10 cellular contexts compared by ENCODE assay signal in the genomic region with DNA sequence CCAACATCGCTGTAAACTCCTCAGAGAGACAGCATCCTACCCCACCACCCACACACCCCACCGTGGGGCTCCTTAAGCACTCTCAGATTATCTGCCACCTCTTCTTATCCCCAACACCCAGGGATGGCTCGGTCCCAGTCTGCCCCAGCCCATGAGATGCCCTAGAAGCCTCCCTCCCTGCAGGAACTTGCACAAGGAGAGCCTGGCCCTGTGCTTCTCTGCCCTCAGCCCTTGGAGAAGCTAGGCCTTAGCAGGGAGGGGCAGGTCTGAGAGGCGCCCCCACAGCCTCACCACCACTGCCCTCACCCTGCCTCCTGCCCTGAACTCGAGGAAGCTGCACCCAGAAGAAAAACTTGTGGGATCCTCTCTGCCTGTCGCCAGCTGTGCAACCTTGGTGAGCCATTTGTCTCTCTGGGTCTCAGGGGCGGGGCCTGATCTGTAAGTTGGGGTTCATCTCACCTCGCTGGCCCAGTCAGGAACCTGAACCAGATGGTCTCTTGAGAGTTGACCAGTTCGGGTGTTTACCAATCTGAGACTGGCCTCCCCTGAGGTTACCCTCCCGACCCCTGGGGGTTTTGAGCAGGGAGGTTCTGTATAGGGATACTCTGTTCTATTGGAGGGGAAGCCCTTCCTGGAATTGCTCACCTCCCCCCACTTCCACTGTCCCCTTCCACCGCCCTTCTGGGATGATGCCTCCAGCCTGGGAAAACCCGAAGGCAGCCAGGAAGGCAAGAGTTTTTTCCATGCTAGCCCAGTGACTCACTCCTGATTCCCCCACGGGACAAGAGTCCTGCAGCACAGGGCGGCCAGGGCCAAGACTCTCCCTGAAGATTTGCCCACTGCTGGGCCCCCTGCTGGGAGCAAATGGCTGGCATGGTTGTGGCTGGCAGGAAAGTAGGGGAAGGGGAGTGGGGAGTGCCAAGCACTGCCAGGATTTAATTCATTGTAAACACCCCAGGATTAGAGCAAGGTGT. TPM values are rescaled to one million over a fixed set of nuclear protein-coding genes. Genes with fewer than 3 reads are reported as not detected.
DNase-seq lines count a peak whose midpoint lies in the region; TF ChIP-seq lines count a peak whose summit lies in the region.
"Had no signal": no experiment of that assay in that cellular context is flagged by ENCODE, and none has a peak within 500 bp of the region (broad histone marks: within the 10 kb centered on the region; RNA-seq: fewer than 3 reads in every experiment).

Gene S100A3, minus strand, starts transcription at position 537 of the 974 bp plus-strand sequence. CDS start 773 bp downstream, outside the sequence.

- no peak within 1 kb of the TSS for H2AFZ ChIP-seq in Karpas-422 (ENCODE audit: low read length)

- no peak within 1 kb of the TSS for H3K27ac Mint-ChIP-seq in endothelial cell (ENCODE audit: unreplicated experiment)
- H3K27ac Mint-ChIP-seq: memory B cell had no signal

- DNase-seq in GM04503 (ENCODE audit: low read depth) (peak; percentile 87), SW480 (ENCODE audit: low spot score) (peak; percentile 60), cardiac septum (ENCODE audit: low spot score) (peak; percentile 85), NCI-H2081 (lab: John Stamatoyannopoulos, UW) (no peak), Karpas-422 (no peak), DMS153 (lab: John Stamatoyannopoulos, UW) (no peak), endothelial cell (ENCODE audit: low spot score) (no peak)
- DNase-seq: activated B cell treated with CpG ODN at 0.5 μM for 24 hours had no signal

- H3K9ac ChIP-seq in Karpas-422 (ENCODE audit: low read length), result no peak within 1 kb of the TSS

- no peaks in the 10 kb centered on the region for H3K36me3 ChIP-seq in Karpas-422 (ENCODE audit: insufficient read depth, low read length)

- no peaks in the 10 kb centered on the region for H3K9me3 Mint-ChIP-seq in endothelial cell (ENCODE audit: unreplicated experiment)
- H3K9me3 Mint-ChIP-seq: activated B cell treated with CpG ODN at 0.5 μM for 24 hours, memory B cell had no signal

- H3K4me3 ChIP-seq in skin epidermis (no peak within 1 kb of the TSS), Karpas-422 (ENCODE audit: low read length) (no peak within 1 kb of the TSS)

- H3K27me3 Mint-ChIP-seq in endothelial cell (ENCODE audit: unreplicated experiment), result peaks cover 13% of the 10 kb centered on the region

- no peak within 1 kb of the TSS for H3K4me3 Mint-ChIP-seq in endothelial cell (ENCODE audit: unreplicated experiment)
- H3K4me3 Mint-ChIP-seq: activated B cell treated with CpG ODN at 0.5 μM for 24 hours, memory B cell had no signal

- no peaks in the 10 kb centered on the region for H3K9me3 ChIP-seq in Karpas-422 (ENCODE audit: low read length)

- H3K79me2 ChIP-seq in Karpas-422 (ENCODE audit: low read length), result no peaks in the 10 kb centered on the region

- H3K36me3 Mint-ChIP-seq in endothelial cell (ENCODE audit: low read depth, unreplicated experiment), result peaks cover 4% of the 10 kb centered on the region

- no peak within 1 kb of the TSS for H3K4me2 ChIP-seq in Karpas-422 (ENCODE audit: low read depth, low read length, poor library complexity, severe bottlenecking)

- H4K20me1 ChIP-seq in Karpas-422 (ENCODE audit: insufficient read depth, low read depth, low read length), result no peaks in the 10 kb centered on the region

- peaks cover 37% of the 10 kb centered on the region for H3K4me1 Mint-ChIP-seq in endothelial cell (ENCODE audit: unreplicated experiment)

- H3K27ac ChIP-seq in skin epidermis (peak within 1 kb of the TSS; percentile 0 to 98 (median 85)), Karpas-422 (ENCODE audit: low read length) (no peak within 1 kb of the TSS)

- H3K4me1 ChIP-seq in Karpas-422 (ENCODE audit: low read length), result peaks cover 14% of the 10 kb centered on the region

- no peaks in the 10 kb centered on the region for H3K9me2 ChIP-seq in Karpas-422 (replicated peaks; ENCODE audit: insufficient read depth, low read length)

- TF ChIP-seq CTCF in endothelial cell (IDR thresholded peaks at IDR 0.05; ENCODE audit: unreplicated experiment), result no peak

- intact Hi-C loops in cardiac septum (cut with DNase I), result no loop called here

- no peaks in the 10 kb centered on the region for H3K27me3 ChIP-seq in Karpas-422 (ENCODE audit: low read length)

RNA-seq across cellular contexts. Expression of gene S100A3, which starts in this region (rescaled TPM):
- total RNA-seq in cardiac septum, result 1.3 TPM
- not detected in 2 replicates for total RNA-seq in Karpas-422 (2014; rRNA removed; shearing (Covaris generic); ENCODE audit: low replicate concordance)
- total RNA-seq in endothelial cell (ENCODE audit: unreplicated experiment), result not detected
- total RNA-seq: activated B cell treated with CpG ODN at 0.5 μM for 24 hours had no signal

Comparison
In these comparisons a context has a peak if more than half of its experiments do, and no peak if none do; other contexts are left out.
1. DNase-seq: peak in GM04503 (single experiment), SW480 (single experiment) and cardiac septum (single experiment); none in NCI-H2081 (0 of 2), Karpas-422 (single experiment), DMS153 (single experiment) and endothelial cell (single experiment).